8 cellular contexts compared by ENCODE assay signal in the genomic region with DNA sequence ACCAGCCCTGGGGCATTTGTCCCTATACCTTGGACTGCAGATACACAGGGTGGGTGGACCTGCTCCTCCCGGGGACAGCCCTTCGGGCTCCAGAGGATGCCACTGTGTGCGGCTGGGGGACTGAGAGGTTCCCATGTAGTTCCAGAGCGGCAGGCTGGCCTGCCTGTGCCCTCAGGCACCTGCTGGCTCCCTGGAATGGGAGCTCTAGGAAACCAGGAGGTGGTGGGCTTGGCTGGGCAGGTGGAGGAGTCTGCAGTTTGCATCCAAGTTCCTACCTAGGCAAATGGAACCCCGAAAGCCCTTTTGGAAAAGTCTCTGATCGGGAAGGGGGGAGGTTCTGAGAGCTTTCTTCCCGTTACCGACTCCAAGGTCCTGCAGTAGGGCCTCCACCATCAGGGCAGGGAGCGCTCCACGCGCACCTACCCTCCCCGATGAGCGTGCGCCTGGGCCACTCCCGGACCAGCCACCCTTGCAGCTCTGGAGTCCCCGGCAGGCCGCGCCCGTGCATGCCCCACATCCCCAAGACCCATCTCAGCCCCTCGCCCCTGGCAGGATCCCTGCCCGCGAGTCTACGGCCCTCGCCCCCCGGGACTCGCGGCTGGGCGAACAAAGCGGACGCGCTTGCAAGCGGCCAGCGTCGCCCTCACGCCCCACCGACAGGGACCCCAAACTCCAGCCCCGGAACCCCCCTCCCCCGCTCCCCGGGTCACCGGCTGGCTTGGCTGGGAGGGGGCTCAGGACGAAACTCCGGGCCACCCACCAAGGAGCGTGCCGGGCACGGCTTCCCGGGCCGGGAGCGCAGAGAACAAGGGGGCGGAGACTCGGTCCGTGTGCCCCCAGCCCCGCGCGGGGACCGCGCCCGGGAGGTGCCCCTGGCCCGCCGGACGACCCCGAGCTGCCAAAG. TPM values are rescaled to one million over a fixed set of nuclear protein-coding genes. Genes with fewer than 3 reads are reported as not detected.
A peak's percentile ranks its signal among the peaks of the same experiment; 100 is the strongest.
DNase-seq lines count a peak whose midpoint lies in the region; ATAC-seq, FAIRE-seq and TF ChIP-seq lines count a peak whose summit lies in the region.

No MANE protein-coding gene starts in this region.

- H3K9me3 ChIP-seq in DND-41 (ENCODE audit: insufficient read depth, low read length, severe bottlenecking) (no peaks in the 10 kb centered on the region), ectodermal cell (ENCODE audit: control insufficient read depth, low read length) (no peaks in the 10 kb centered on the region), muscle layer of duodenum (ENCODE audit: control insufficient read depth in 1 of 2, low read length in 2 of 2) (no peaks in the 10 kb centered on the region)

- H2AFZ ChIP-seq in DND-41 (ENCODE audit: low read depth, low read length) = no peak overlapping the region

- peaks cover 15% of the 10 kb centered on the region; the same call in 1 of the 2 replicates for H4K20me1 ChIP-seq in DND-41 (ENCODE audit: insufficient read depth, low read length)

- ATAC-seq in DND-41 (ENCODE audit: insufficient read depth, low read depth) (no peak), GM21447 (IDR thresholded peaks at IDR 0.05; ENCODE audit: unreplicated experiment) (no peak)

- H3K4me3 ChIP-seq in DND-41 (ENCODE audit: low read depth in 1 of 2, low read length in 2 of 2) = no peak overlapping the region
- H3K4me3 ChIP-seq in ectodermal cell (ENCODE audit: insufficient read depth, low read depth, low read length) = peak overlapping the region; percentile 60
- peak overlapping the region; percentile 16 to 71 for H3K4me3 ChIP-seq in muscle layer of duodenum (ENCODE audit: low read depth in 1 of 2, low read length in 2 of 2)

- TF ChIP-seq CTCF in DND-41 (IDR thresholded peaks at IDR 0.05; ENCODE audit: borderline replicate concordance, extremely low read depth, low read length, poor library complexity, severe bottlenecking) = no peak

- no peaks in the 10 kb centered on the region for H3K79me2 ChIP-seq in DND-41 (ENCODE audit: insufficient read depth, low read length)

- no peaks in the 10 kb centered on the region for H3K36me3 ChIP-seq in DND-41 (ENCODE audit: insufficient read depth, low read length)
- no peaks in the 10 kb centered on the region for H3K36me3 ChIP-seq in ectodermal cell (ENCODE audit: control insufficient read depth, insufficient read depth, low read length)
- peaks cover 0 to 3% of the 10 kb centered on the region in 2 donors for H3K36me3 ChIP-seq in muscle layer of duodenum (ENCODE audit: control insufficient read depth in 1 of 2, insufficient read depth in 2 of 2, low read length in 2 of 2)

- H3K4me1 ChIP-seq in DND-41 (ENCODE audit: insufficient read depth, low read length) (peaks cover 29% of the 10 kb centered on the region), ectodermal cell (ENCODE audit: control insufficient read depth, insufficient read depth, low read length) (peaks cover 12% of the 10 kb centered on the region), muscle layer of duodenum (ENCODE audit: control insufficient read depth in 1 of 2, insufficient read depth in 2 of 2, low read length in 2 of 2) (peaks cover 5 to 18% of the 10 kb centered on the region in 2 donors)

- 2 to 3% methylated on average over 61 of the region's 61 CpGs for WGBS in ectodermal cell, 2 experiments

- no peak for FAIRE-seq in frontal cortex (lab: Jason Lieb, UNC)

- H3K27me3 ChIP-seq in DND-41 (ENCODE audit: insufficient read depth, low read length, poor library complexity) (peaks cover 13% of the 10 kb centered on the region), ectodermal cell (ENCODE audit: control insufficient read depth, insufficient read depth, low read length, poor library complexity, severe bottlenecking) (peaks cover 23% of the 10 kb centered on the region), muscle layer of duodenum (ENCODE audit: low read depth, low read length) (no peaks in the 10 kb centered on the region)

- no peak overlapping the region for H3K27ac ChIP-seq in DND-41 (ENCODE audit: low read length)
- no peak overlapping the region for H3K27ac ChIP-seq in ectodermal cell (ENCODE audit: insufficient read depth, low read depth, low read length, poor library complexity, severe bottlenecking)
- no peak overlapping the region for H3K27ac ChIP-seq in muscle layer of duodenum (ENCODE audit: low read length)

- peak overlapping the region; percentile 55 for H3K4me2 ChIP-seq in DND-41 (ENCODE audit: insufficient read depth, low read length)

- no peak for DNase-seq in DND-41
- DNase-seq in NCI-H526 treated with DMSO at 0.1 percent for 48 hours (lab: John Stamatoyannopoulos, UW) = peak; percentile 16
- no peak for DNase-seq in cerebellar nuclear complex (lab: John Stamatoyannopoulos, UW)
- DNase-seq in frontal cortex (ENCODE audit: low spot score in 2 of 2) = no peak
- no peak for DNase-seq in NCI-H774 (lab: John Stamatoyannopoulos, UW)

- no peak overlapping the region for H3K9ac ChIP-seq in DND-41 (ENCODE audit: low read depth, low read length)

RNA-seq across cellular contexts. Expression of gene DBNDD1, which starts 0.7 kb away (rescaled TPM):
- polyA plus RNA-seq in ectodermal cell (2013, experiment 1 of 4) = 31.8 TPM
- 47.0 TPM for polyA plus RNA-seq in ectodermal cell (2013, experiment 2 of 4)
- polyA plus RNA-seq in ectodermal cell (2013, experiment 3 of 4) = 30.5 TPM
- 36.4 TPM for polyA plus RNA-seq in ectodermal cell (2013, experiment 4 of 4)
- total RNA-seq in frontal cortex = 10.6 TPM

RNA-seq across cellular contexts. Expression of gene PRDM7, which starts 58.6 kb away (rescaled TPM):
- 0.17 TPM for polyA plus RNA-seq in ectodermal cell (2013, experiment 1 of 4)
- not detected for polyA plus RNA-seq in ectodermal cell (2013, experiment 2 of 4)
- not detected for polyA plus RNA-seq in ectodermal cell (2013, experiment 3 of 4)
- polyA plus RNA-seq in ectodermal cell (2013, experiment 4 of 4) = 0.08 TPM
- total RNA-seq in frontal cortex = not detected

Comparison
In these comparisons a context has a peak if more than half of its experiments do, and no peak if none do; other contexts are left out.
1. H3K4me3 ChIP-seq: peak in ectodermal cell (single experiment) and muscle layer of duodenum (2 of 2); none in DND-41 (0 of 2).